ENCODE assay signal across 27 cellular contexts in the genomic region with DNA sequence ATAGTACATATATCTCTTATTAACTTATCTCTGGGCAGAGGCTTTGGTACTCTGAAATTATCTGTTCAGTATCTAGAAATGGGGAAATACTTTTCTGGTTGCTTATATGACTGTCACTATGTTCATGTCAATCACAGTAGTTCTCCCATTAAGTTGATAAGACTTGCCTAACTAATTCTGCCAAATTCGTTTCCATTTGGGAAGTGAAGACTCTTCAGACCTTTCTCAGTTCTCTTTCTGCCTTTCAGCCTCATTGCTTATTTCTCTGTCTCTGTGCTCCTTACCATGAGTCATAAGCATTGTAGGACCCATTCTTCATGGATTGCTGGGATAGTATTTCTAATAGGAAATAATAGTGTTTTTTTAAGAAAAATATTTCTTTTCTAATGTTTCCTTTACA.
DNase-seq lines count a peak whose midpoint lies in the region; ATAC-seq, FAIRE-seq and TF ChIP-seq lines count a peak whose summit lies in the region.
"Had no signal": no experiment of that assay in that cellular context is flagged by ENCODE, and none has a peak within 500 bp of the region (broad histone marks: within the 10 kb centered on the region; RNA-seq: fewer than 3 reads in every experiment).

No MANE protein-coding gene starts in this region.

- FAIRE-seq in urothelium cell line (lab: Jason Lieb, UNC), result no peak
- FAIRE-seq: G401.6, islet of Langerhans had no signal

- no peaks in the 10 kb centered on the region for H3K27me3 ChIP-seq in GM23338 (ENCODE audit: insufficient read depth)
- H3K27me3 ChIP-seq: esophagus muscularis mucosa, gastroesophageal sphincter, right lobe of liver, upper lobe of left lung had no signal

- H3K36me3 ChIP-seq in GM23338 (ENCODE audit: insufficient read depth), result no peaks in the 10 kb centered on the region
- H3K36me3 ChIP-seq: right lobe of liver had no signal

- ATAC-seq in GM23338 (no peak), HG03354 (IDR thresholded peaks at IDR 0.05; ENCODE audit: poor library complexity, severe bottlenecking, unreplicated experiment) (no peak)
- ATAC-seq: gastroesophageal sphincter, right lobe of liver, T-cell had no signal

- no peaks in the 10 kb centered on the region for H3K9me2 ChIP-seq in GM23338 (ENCODE audit: insufficient read depth)

- H3K27ac Mint-ChIP-seq in GM23338, result peak overlapping the region; percentile 9; the same call in 1 of the 2 replicates
- H3K27ac Mint-ChIP-seq: activated naive CD8-positive, alpha-beta T cell treated with anti-CD3 and anti-CD28 coated beads, Interleukin-2, amount 10 ng/mL, durations not matched to agents 7 days and 5 days; activated T-helper 2 cell treated with anti-CD3 and anti-CD28 coated beads, Interferon-gamma antibody, Interleukin-2, Interleukin-4, amounts not matched to agents 10 μg/mL and 5 μg/mL and 100 μg/mL, durations not matched to agents 14 hours and 24 hours and 36 hours had no signal

- H3K79me2 ChIP-seq in GM23338 (replicated peaks; ENCODE audit: insufficient read depth), result peaks cover 86% of the 10 kb centered on the region

- TF ChIP-seq CTCF in GM23338 (conservative IDR thresholded peaks at IDR 0.05; ENCODE audit: low read depth in 2 of 2) (no peak), choroid plexus epithelial cell (conservative IDR thresholded peaks at IDR 0.05; ENCODE audit: low read depth, low read length) (no peak)

- H2AFZ ChIP-seq in GM23338, result no peak overlapping the region

- no peak overlapping the region for H3K4me2 ChIP-seq in GM23338

- H3K4me3 Mint-ChIP-seq in GM23338, result no peak overlapping the region
- H3K4me3 Mint-ChIP-seq: activated naive CD8-positive, alpha-beta T cell treated with anti-CD3 and anti-CD28 coated beads, Interleukin-2, amount 10 ng/mL, durations not matched to agents 7 days and 5 days; T-cell had no signal

- H3K9me3 Mint-ChIP-seq in GM23338, result no peaks in the 10 kb centered on the region
- H3K9me3 Mint-ChIP-seq: activated naive CD8-positive, alpha-beta T cell treated with anti-CD3 and anti-CD28 coated beads, Interleukin-2, amount 10 ng/mL, durations not matched to agents 7 days and 5 days; activated T-helper 2 cell treated with anti-CD3 and anti-CD28 coated beads, Interferon-gamma antibody, Interleukin-2, Interleukin-4, amounts not matched to agents 10 μg/mL and 5 μg/mL and 100 μg/mL, durations not matched to agents 14 hours and 24 hours and 36 hours; T-cell had no signal

- H3K27ac ChIP-seq in GM23338 (ENCODE audit: low read depth), result no peak overlapping the region
- H3K27ac ChIP-seq: esophagus muscularis mucosa, gastroesophageal sphincter, right lobe of liver, upper lobe of left lung had no signal

- peaks cover 67% of the 10 kb centered on the region for H3K4me1 Mint-ChIP-seq in GM23338
- H3K4me1 Mint-ChIP-seq: activated naive CD8-positive, alpha-beta T cell treated with anti-CD3 and anti-CD28 coated beads, Interleukin-2, amount 10 ng/mL, durations not matched to agents 7 days and 5 days had no signal

- no peaks in the 10 kb centered on the region for H4K20me1 ChIP-seq in GM23338 (replicated peaks; ENCODE audit: insufficient read depth)

- H3K4me3 ChIP-seq in GM23338, result no peak overlapping the region
- no peak overlapping the region for H3K4me3 ChIP-seq in choroid plexus epithelial cell (ENCODE audit: low read depth, low read length)
- H3K4me3 ChIP-seq: esophagus muscularis mucosa, gastroesophageal sphincter, right lobe of liver, upper lobe of left lung had no signal

- peaks cover 19% of the 10 kb centered on the region; the same call in 2 of the 3 replicates for H3K36me3 Mint-ChIP-seq in GM23338 (ENCODE audit: low read depth)

- no peaks in the 10 kb centered on the region for H3F3A ChIP-seq in GM23338 (replicated peaks; ENCODE audit: low read depth)

- peaks cover 65% of the 10 kb centered on the region for H3K4me1 ChIP-seq in GM23338 (ENCODE audit: insufficient read depth)
- H3K4me1 ChIP-seq: right lobe of liver had no signal

- DNase-seq in CD1c-positive myeloid dendritic cell (ENCODE audit: extremely low spot score) (peak; percentile 88), GM23338 (ENCODE audit: low spot score) (no peak), OCI-M1 (lab: John Stamatoyannopoulos, UW) (peak; percentile 41), choroid plexus epithelial cell (ENCODE audit: low read depth) (peak; percentile 35), NCI-H1436 treated with DMSO at 0.1 percent for 48 hours (lab: John Stamatoyannopoulos, UW) (no peak), urothelium cell line (ENCODE audit: low spot score) (no peak), NCI-H526 treated with DMSO at 0.1 percent for 48 hours (lab: John Stamatoyannopoulos, UW) (no peak)
- DNase-seq: activated CD4-positive, alpha-beta T cell treated with anti-CD3 and anti-CD28 coated beads, Interleukin-2, amount 50 U/mL, for 1 hour; activated CD8-positive, alpha-beta memory T cell treated with anti-CD3 and anti-CD28 coated beads, Interleukin-2, amount 50 U/mL, for 4 hours; activated naive CD8-positive, alpha-beta T cell treated with anti-CD3 and anti-CD28 coated beads, Interleukin-2, amount 10 ng/mL, durations not matched to agents 7 days and 5 days; C1 segment of cervical spinal cord; effector memory CD4-positive, alpha-beta T cell; hypothalamus; NCI-H1417 treated with DMSO at 0.1 percent for 48 hours; NCI-H524; posterior cingulate gyrus; right lobe of liver; Right ventricle myocardium superior; stimulated activated CD8-positive, alpha-beta memory T cell treated with anti-CD3 and anti-CD28 coated beads, Interleukin-4, amount 100 ng/mL, for 48 hours; T-cell; upper lobe of left lung had no signal

- H3K27me3 Mint-ChIP-seq in GM23338 (ENCODE audit: insufficient read depth, low read depth, poor library complexity), result peaks cover 8% of the 10 kb centered on the region
- H3K27me3 Mint-ChIP-seq: activated naive CD8-positive, alpha-beta T cell treated with anti-CD3 and anti-CD28 coated beads, Interleukin-2, amount 10 ng/mL, durations not matched to agents 7 days and 5 days; T-cell had no signal

TF ChIP-seq in GM23338, 12 proteins besides CTCF, POLR2A, EP300 and RAD21 (continues in another document):
- no peak for TF ChIP-seq EZH2phosphoT487 (IDR thresholded peaks at IDR 0.05; ENCODE audit: unreplicated experiment)
- TF ChIP-seq NANOG (IDR thresholded peaks at IDR 0.05; ENCODE audit: borderline replicate concordance), result no peak
- no peak for TF ChIP-seq POLR2AphosphoS5 (IDR thresholded peaks at IDR 0.05; ENCODE audit: low read depth)
- TF ChIP-seq STAT1 (IDR thresholded peaks at IDR 0.05; ENCODE audit: unreplicated experiment), result no peak
- no peak for TF ChIP-seq EZH2 (IDR thresholded peaks at IDR 0.05; ENCODE audit: low read depth, unreplicated experiment)
- TF ChIP-seq ZNF331 (CRISPR knock-in tag; IDR thresholded peaks at IDR 0.05; ENCODE audit: low read depth), result no peak
- TF ChIP-seq, protein P1, sequence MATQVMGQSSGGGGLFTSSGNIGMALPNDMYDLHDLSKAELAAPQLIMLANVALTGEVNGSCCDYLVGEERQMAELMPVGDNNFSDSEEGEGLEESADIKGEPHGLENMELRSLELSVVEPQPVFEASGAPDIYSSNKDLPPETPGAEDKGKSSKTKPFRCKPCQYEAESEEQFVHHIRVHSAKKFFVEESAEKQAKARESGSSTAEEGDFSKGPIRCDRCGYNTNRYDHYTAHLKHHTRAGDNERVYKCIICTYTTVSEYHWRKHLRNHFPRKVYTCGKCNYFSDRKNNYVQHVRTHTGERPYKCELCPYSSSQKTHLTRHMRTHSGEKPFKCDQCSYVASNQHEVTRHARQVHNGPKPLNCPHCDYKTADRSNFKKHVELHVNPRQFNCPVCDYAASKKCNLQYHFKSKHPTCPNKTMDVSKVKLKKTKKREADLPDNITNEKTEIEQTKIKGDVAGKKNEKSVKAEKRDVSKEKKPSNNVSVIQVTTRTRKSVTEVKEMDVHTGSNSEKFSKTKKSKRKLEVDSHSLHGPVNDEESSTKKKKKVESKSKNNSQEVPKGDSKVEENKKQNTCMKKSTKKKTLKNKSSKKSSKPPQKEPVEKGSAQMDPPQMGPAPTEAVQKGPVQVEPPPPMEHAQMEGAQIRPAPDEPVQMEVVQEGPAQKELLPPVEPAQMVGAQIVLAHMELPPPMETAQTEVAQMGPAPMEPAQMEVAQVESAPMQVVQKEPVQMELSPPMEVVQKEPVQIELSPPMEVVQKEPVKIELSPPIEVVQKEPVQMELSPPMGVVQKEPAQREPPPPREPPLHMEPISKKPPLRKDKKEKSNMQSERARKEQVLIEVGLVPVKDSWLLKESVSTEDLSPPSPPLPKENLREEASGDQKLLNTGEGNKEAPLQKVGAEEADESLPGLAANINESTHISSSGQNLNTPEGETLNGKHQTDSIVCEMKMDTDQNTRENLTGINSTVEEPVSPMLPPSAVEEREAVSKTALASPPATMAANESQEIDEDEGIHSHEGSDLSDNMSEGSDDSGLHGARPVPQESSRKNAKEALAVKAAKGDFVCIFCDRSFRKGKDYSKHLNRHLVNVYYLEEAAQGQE (IDR thresholded peaks at IDR 0.05; ENCODE audit: unreplicated experiment), result no peak
- no peak for TF ChIP-seq ZNF114 (CRISPR knock-in tag; IDR thresholded peaks at IDR 0.05)
- no peak for TF ChIP-seq JUNB (IDR thresholded peaks at IDR 0.05; ENCODE audit: unreplicated experiment)
- TF ChIP-seq CREB1 (CRISPR knock-in tag; IDR thresholded peaks at IDR 0.05; ENCODE audit: low read depth), result no peak

Comparison
In these comparisons a context has a peak if more than half of its experiments do, and no peak if none do; other contexts are left out.
1. DNase-seq: peak in CD1c-positive myeloid dendritic cell (single experiment), OCI-M1 (single experiment) and choroid plexus epithelial cell (single experiment); none in GM23338 (single experiment), NCI-H1436 treated with DMSO at 0.1 percent for 48 hours (single experiment), urothelium cell line (single experiment) and NCI-H526 treated with DMSO at 0.1 percent for 48 hours (single experiment).